Comparison of ENCODE assay signal across 15 cellular contexts in genomic region chr10:18880530-18880929, GRCh38.
"Had no signal": no experiment of that assay in that cellular context is flagged by ENCODE, and none has a peak within 500 bp of the region (broad histone marks: within the 10 kb centered on the region; RNA-seq: fewer than 3 reads in every experiment).

No MANE protein-coding gene starts in this region.

- H3K4me3 ChIP-seq: body of pancreas, lung, testis had no signal

- ATAC-seq: activated CD4-positive, alpha-beta T cell treated with anti-CD3 and anti-CD28 coated beads for 36 hours; activated CD8-positive, alpha-beta T cell treated with anti-CD3 and anti-CD28 coated beads for 36 hours; body of pancreas; effector memory CD8-positive, alpha-beta T cell; naive thymus-derived CD4-positive, alpha-beta T cell; stimulated activated naive CD8-positive, alpha-beta T cell treated with anti-CD3 and anti-CD28 coated beads, Interleukin-15, amount 100 ng/mL, for 72 hours had no signal

- DNase-seq: activated CD4-positive, alpha-beta T cell treated with anti-CD3 and anti-CD28 coated beads for 36 hours; activated CD8-positive, alpha-beta memory T cell treated with anti-CD3 and anti-CD28 coated beads, Interleukin-2, amount 50 U/mL, for 4 hours; activated CD8-positive, alpha-beta T cell treated with anti-CD3 and anti-CD28 coated beads for 36 hours; activated naive CD4-positive, alpha-beta T cell treated with anti-CD3 and anti-CD28 coated beads, Interleukin-2, amount 50 U/mL, for 16 hours; amniotic stem cell; body of pancreas; central memory CD4-positive, alpha-beta T cell; effector memory CD8-positive, alpha-beta T cell; naive thymus-derived CD4-positive, alpha-beta T cell; posterior cingulate gyrus; stimulated activated CD4-positive, alpha-beta T cell treated with anti-CD3 and anti-CD28 coated beads, Interleukin-4, amount 100 ng/mL, for 4 hours; stimulated activated naive CD8-positive, alpha-beta T cell treated with anti-CD3 and anti-CD28 coated beads, Interleukin-15, amount 100 ng/mL, for 72 hours; SW 1271; testis had no signal

- H3K9me3 ChIP-seq: body of pancreas, testis had no signal

- H3K4me1 ChIP-seq: body of pancreas, testis had no signal

- H3K27ac ChIP-seq: body of pancreas, testis had no signal
